Comparison of ENCODE assay signal across 9 cellular contexts in the genomic region with DNA sequence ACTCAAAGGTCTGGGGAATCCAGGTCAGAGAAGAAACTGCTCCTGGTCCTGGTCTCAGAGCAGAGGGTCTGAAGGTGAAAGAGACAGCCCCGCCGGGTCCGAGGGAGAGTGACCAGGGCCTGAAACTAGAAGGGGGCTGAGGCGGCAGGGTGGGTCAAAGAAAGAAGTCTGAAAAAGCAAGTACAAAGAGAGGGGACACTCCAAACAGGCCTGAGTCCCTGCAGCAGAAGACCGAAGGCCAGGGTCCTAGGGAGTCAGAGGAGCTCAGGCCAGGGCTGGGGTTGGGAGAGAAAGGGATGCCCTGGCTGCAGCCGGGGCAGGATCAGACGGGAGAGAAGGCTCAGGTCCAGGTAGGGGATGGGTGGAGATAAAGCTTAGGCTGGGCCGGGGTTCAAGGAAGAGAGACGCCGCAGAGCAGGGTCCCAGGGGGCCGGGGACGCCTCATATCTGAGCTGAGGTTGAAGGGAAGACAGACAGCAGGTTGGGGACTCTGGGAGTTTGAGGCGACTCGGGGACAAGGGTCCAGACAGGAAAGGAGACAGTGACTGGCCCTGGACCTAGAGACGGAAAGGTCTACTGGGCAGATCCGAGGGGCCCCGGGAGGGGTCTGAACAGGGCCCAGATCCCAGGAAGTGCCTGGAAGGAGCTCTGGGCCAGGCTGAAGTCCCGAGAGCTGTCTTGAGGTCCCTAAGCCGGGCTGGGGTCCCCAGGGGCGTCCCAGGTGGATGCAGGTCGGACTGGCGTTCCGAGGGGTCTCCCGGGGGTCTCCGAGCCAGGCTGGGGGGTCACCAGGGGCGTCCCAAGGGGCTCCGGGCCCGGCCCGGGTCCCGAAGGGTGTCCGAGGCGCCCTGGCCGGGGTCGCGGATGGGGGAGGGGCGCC. TPM values are rescaled to one million over a fixed set of nuclear protein-coding genes. Genes with fewer than 3 reads are reported as not detected.
DNase-seq lines count a peak whose midpoint lies in the region; ATAC-seq, FAIRE-seq and TF ChIP-seq lines count a peak whose summit lies in the region.
"Had no signal": no experiment of that assay in that cellular context is flagged by ENCODE, and none has a peak within 500 bp of the region (broad histone marks: within the 10 kb centered on the region; RNA-seq: fewer than 3 reads in every experiment).

No MANE protein-coding gene starts in this region.

- H3K27me3 ChIP-seq in pancreas: no peaks in the 10 kb centered on the region

- H3K4me1 ChIP-seq in pancreas: peaks cover 12 to 25% (median 15%) of the 10 kb centered on the region in 3 donors

- peak overlapping the region; percentile 88 for H3K9ac ChIP-seq in SK-N-MC (ENCODE audit: insufficient read length)

- TF ChIP-seq CTCF in pancreas (IDR thresholded peaks at IDR 0.05): no peak

- ATAC-seq in pancreas (no peak), HG03457 (IDR thresholded peaks at IDR 0.05; ENCODE audit: unreplicated experiment) (no peak), GM21447 (IDR thresholded peaks at IDR 0.05; ENCODE audit: unreplicated experiment) (no peak), HG02885 (IDR thresholded peaks at IDR 0.05; ENCODE audit: poor library complexity, unreplicated experiment) (no peak)

- H3K36me3 ChIP-seq in SK-N-MC (ENCODE audit: insufficient read depth, low read length) (peaks cover 12% of the 10 kb centered on the region; the same call in 1 of the 2 replicates), pancreas (no peaks in the 10 kb centered on the region)

- FAIRE-seq in pancreas (lab: Jason Lieb, UNC): no peak
- FAIRE-seq: A204.1 had no signal

- peak overlapping the region; percentile 82 for H3K4me3 ChIP-seq in SK-N-MC
- peak overlapping the region; percentile 71 to 89 (median 78) for H3K4me3 ChIP-seq in pancreas

- WGBS in pancreas, 2 donors: 4 to 8% methylated on average over 20 to 36 of the region's 36 CpGs

- H3K27ac ChIP-seq in SK-N-MC (no peak overlapping the region), epithelial cell of prostate (peak overlapping the region; percentile 30), pancreas (peak overlapping the region; percentile 38 to 57 (median 46))

- H3K9me3 ChIP-seq in SK-N-MC (ENCODE audit: low read depth, low read length) (no peaks in the 10 kb centered on the region), pancreas (no peaks in the 10 kb centered on the region)

- intact Hi-C loops in pancreas (cut with DNase I): no loop called here

- peak; percentile 17 for DNase-seq in DMS53 (lab: John Stamatoyannopoulos, UW)
- no peak for DNase-seq in DMS53 treated with DMSO at 0.1 percent for 48 hours (lab: John Stamatoyannopoulos, UW; ENCODE audit: unreplicated experiment)
- no peak for DNase-seq in SK-N-MC (ENCODE audit: low read depth, low spot score)
- no peak for DNase-seq in epithelial cell of prostate (ENCODE audit: low read depth, low spot score)
- peak in 2 of 6 donors; percentile 42 to 63 for DNase-seq in pancreas

RNA-seq across cellular contexts. Expression of a gene that starts 0.8 kb away (rescaled TPM):
- 10 to 100 TPM; 21.6 to 37.5 (median 25.4) TPM for total RNA-seq in pancreas
- polyA plus RNA-seq in pancreas: 10 to 100 TPM; 19.6 to 28.6 TPM

RNA-seq across cellular contexts. Expression of a gene that starts 54.4 kb away (rescaled TPM):
- total RNA-seq in pancreas: not detected
- polyA plus RNA-seq in pancreas: not detected
